In genomic region chr6:87737948-87738347, GRCh38 we compare ENCODE assay signal across 18 cellular contexts. TPM values are rescaled to one million over a fixed set of nuclear protein-coding genes. Genes with fewer than 3 reads are reported as not detected.
DNase-seq lines count a peak whose midpoint lies in the region; ATAC-seq and TF ChIP-seq lines count a peak whose summit lies in the region.
"Had no signal": no experiment of that assay in that cellular context is flagged by ENCODE, and none has a peak within 500 bp of the region (broad histone marks: within the 10 kb centered on the region; RNA-seq: fewer than 3 reads in every experiment).

No MANE protein-coding gene starts in this region.

- 58 to 83% (median 76%) methylated on average over 1 of the region's 1 CpG for WGBS in spleen, 5 donors

- H3K27ac Mint-ChIP-seq in activated CD8-positive, alpha-beta T cell treated with anti-CD3 and anti-CD28 coated beads for 36 hours: peak overlapping the region; percentile 28

- CTCF ChIA-PET in activated CD8-positive, alpha-beta T cell treated with anti-CD3 and anti-CD28 coated beads for 36 hours (lab: Charles Lee): interaction anchor here (0.7 to 1.4 kb wide), 2 partner anchors 9 to 19 kb away, joined by 3 read pairs; no protein-coding TSS in a partner anchor

- H3K27me3 Mint-ChIP-seq in activated T-cell treated with anti-CD3 and anti-CD28 coated beads, Interleukin-2, amount 50 U/mL, for 4 hours (ENCODE audit: low read depth): no peaks in the 10 kb centered on the region
- no peaks in the 10 kb centered on the region for H3K27me3 Mint-ChIP-seq in activated CD8-positive, alpha-beta T cell treated with anti-CD3 and anti-CD28 coated beads for 36 hours

- H3K9me3 ChIP-seq in spleen: no peaks in the 10 kb centered on the region
- H3K9me3 ChIP-seq: neutrophil, transverse colon had no signal

- ATAC-seq in activated T-cell treated with anti-CD3 and anti-CD28 coated beads, Interleukin-2, amount 50 U/mL, for 4 hours: peak; percentile 24 to 35
- peak; percentile 41 for ATAC-seq in GM21576 (IDR thresholded peaks at IDR 0.05; ENCODE audit: unreplicated experiment)
- peak; percentile 28 for ATAC-seq in activated CD8-positive, alpha-beta T cell treated with anti-CD3 and anti-CD28 coated beads for 36 hours
- ATAC-seq in GM18861 (IDR thresholded peaks at IDR 0.05; ENCODE audit: unreplicated experiment): no peak
- ATAC-seq: sciatic nerve had no signal

- no peak overlapping the region for H3K4me3 ChIP-seq in spleen
- H3K4me3 ChIP-seq: transverse colon had no signal

- H3K4me3 Mint-ChIP-seq in activated T-cell treated with anti-CD3 and anti-CD28 coated beads, Interleukin-2, amount 50 U/mL, for 4 hours: no peak overlapping the region
- H3K4me3 Mint-ChIP-seq in activated CD8-positive, alpha-beta T cell treated with anti-CD3 and anti-CD28 coated beads for 36 hours: no peak overlapping the region

- TF ChIP-seq CTCF in activated CD8-positive, alpha-beta T cell treated with anti-CD3 and anti-CD28 coated beads for 36 hours (IDR thresholded peaks at IDR 0.05): no peak
- TF ChIP-seq CTCF in spleen (IDR thresholded peaks at IDR 0.05 in 8 of 11, conservative IDR thresholded peaks at IDR 0.05 in 3 of 11): no peak

- peaks cover 4% of the 10 kb centered on the region for H3K9me3 Mint-ChIP-seq in activated T-cell treated with anti-CD3 and anti-CD28 coated beads, Interleukin-2, amount 50 U/mL, for 4 hours
- H3K9me3 Mint-ChIP-seq in activated CD8-positive, alpha-beta T cell treated with anti-CD3 and anti-CD28 coated beads for 36 hours: peaks cover 2% of the 10 kb centered on the region

- no peaks in the 10 kb centered on the region for H3K27me3 ChIP-seq in spleen (replicated peaks in 1 of 7)
- H3K27me3 ChIP-seq: neutrophil, transverse colon had no signal

- POLR2A ChIA-PET in activated CD8-positive, alpha-beta T cell treated with anti-CD3 and anti-CD28 coated beads for 36 hours (lab: Charles Lee): interaction anchor here (1.8 kb wide), 1 partner anchor 36 kb away, joined by 11 read pairs; the partner anchor contains the start of gene AKIRIN2

- peak overlapping the region in 5 of 8 donors; percentile 19 to 72 (median 53) for H3K27ac ChIP-seq in spleen
- H3K27ac ChIP-seq: transverse colon, WERI-Rb-1 had no signal

- no peaks in the 10 kb centered on the region for H3K36me3 Mint-ChIP-seq in activated T-cell treated with anti-CD3 and anti-CD28 coated beads, Interleukin-2, amount 50 U/mL, for 4 hours (ENCODE audit: insufficient read depth)
- H3K36me3 Mint-ChIP-seq in activated CD8-positive, alpha-beta T cell treated with anti-CD3 and anti-CD28 coated beads for 36 hours (ENCODE audit: low read depth): no peaks in the 10 kb centered on the region

- peaks cover 0 to 41% (median 19%) of the 10 kb centered on the region in 6 donors for H3K4me1 ChIP-seq in spleen

- TF ChIP-seq POLR2A in spleen (IDR thresholded peaks at IDR 0.05): no peak

- H3K4me1 Mint-ChIP-seq in activated T-cell treated with anti-CD3 and anti-CD28 coated beads, Interleukin-2, amount 50 U/mL, for 4 hours (ENCODE audit: low read depth): peaks cover 46% of the 10 kb centered on the region
- peaks cover 33% of the 10 kb centered on the region for H3K4me1 Mint-ChIP-seq in activated CD8-positive, alpha-beta T cell treated with anti-CD3 and anti-CD28 coated beads for 36 hours (ENCODE audit: low read depth)

- no peaks in the 10 kb centered on the region for H3K36me3 ChIP-seq in spleen
- H3K36me3 ChIP-seq: neutrophil, transverse colon, WERI-Rb-1 had no signal

- intact Hi-C loops in activated CD8-positive, alpha-beta T cell treated with anti-CD3 and anti-CD28 coated beads for 36 hours (cut with micrococcal nuclease): no loop called here
- intact Hi-C loops in spleen (cut with DNase I; ENCODE audit: low total_unique reads): no loop called here

- DNase-seq in activated T-cell treated with anti-CD3 and anti-CD28 coated beads, Interleukin-2, amount 50 U/mL, for 4 hours: no peak
- no peak for DNase-seq in activated T-cell treated with anti-CD3 and anti-CD28 coated beads, Interleukin-2, amount 50 U/mL, for 1 hour
- DNase-seq in activated CD8-positive, alpha-beta T cell treated with anti-CD3 and anti-CD28 coated beads for 36 hours: no peak
- DNase-seq in spleen (no peak), HCEC 1CT (no peak), DMS153 (lab: John Stamatoyannopoulos, UW) (no peak)
- DNase-seq: amniotic stem cell; GF-D8; mesenchymal stem cell; NCI-H187 treated with DMSO at 0.1 percent for 48 hours; NCI-H510A; stimulated activated CD4-positive, alpha-beta T cell treated with anti-CD3 and anti-CD28 coated beads, Interleukin-4, amount 100 ng/mL, for 24 hours; transverse colon; WERI-Rb-1 had no signal

RNA-seq across cellular contexts. Expression of gene AKIRIN2, which starts 35.9 kb away (rescaled TPM):
- 10 to 100 TPM; 43.8 to 61.4 (median 54.2) TPM for total RNA-seq in activated T-cell treated with anti-CD3 and anti-CD28 coated beads, Interleukin-2, amount 50 U/mL, for 4 hours
- total RNA-seq in activated CD8-positive, alpha-beta T cell treated with anti-CD3 and anti-CD28 coated beads for 36 hours: 10 to 100 TPM; 42.1 to 45.6 TPM
- total RNA-seq in spleen: 100 to 1,000 TPM in 2 of 7 donors, 10 to 100 TPM in 5; 61.8 to 106 (median 89.4) TPM
- 10 to 100 TPM; 35.1 to 56.2 (median 47.8) TPM for polyA plus RNA-seq in spleen
